Comparison of ENCODE assay signal across 8 cellular contexts in genomic region chr18:62982600-62983251, GRCh38.
DNase-seq lines count a peak whose midpoint lies in the region; ATAC-seq lines count a peak whose summit lies in the region.

No MANE protein-coding gene starts in this region.

- in situ Hi-C loops in GM23248 (cut with MboI), result loop anchor here (5.0 to 10.0 kb wide), 2 partner anchors 268 to 390 kb away; partner anchors contain the start of gene PHLPP1

- H3K9me3 ChIP-seq in GM23248 (ENCODE audit: low read depth), result no peaks in the 10 kb centered on the region
- H3K9me3 ChIP-seq in endocrine pancreas (ENCODE audit: control insufficient read depth, low read length), result no peaks in the 10 kb centered on the region

- H3K4me1 ChIP-seq in GM23248 (ENCODE audit: insufficient read depth) (peaks cover 3% of the 10 kb centered on the region; the same call in 1 of the 2 replicates), endocrine pancreas (ENCODE audit: control insufficient read depth, insufficient read depth, low read length) (no peaks in the 10 kb centered on the region)

- peak overlapping the region; percentile 72 for H3K4me2 ChIP-seq in GM23248 (ENCODE audit: unreplicated experiment)

- H3K79me2 ChIP-seq in GM23248 (ENCODE audit: insufficient read depth), result no peaks in the 10 kb centered on the region

- 8 to 10% methylated on average over 11 of the region's 11 CpGs for WGBS in GM23248 (ENCODE audit: low coverage in 1 of 2, low lambda C conversion rate in 2 of 2, missing lambda C conversion rate in 2 of 2), 2 experiments

- no peaks in the 10 kb centered on the region for H3K27me3 ChIP-seq in GM23248 (replicated peaks; ENCODE audit: insufficient read depth)
- no peaks in the 10 kb centered on the region for H3K27me3 ChIP-seq in endocrine pancreas (ENCODE audit: control insufficient read depth, insufficient read depth, low read length)

- no peaks in the 10 kb centered on the region for H4K20me1 ChIP-seq in GM23248 (ENCODE audit: insufficient read depth)

- no peak for ATAC-seq in HG02840 (IDR thresholded peaks at IDR 0.05; ENCODE audit: low FRiP score, unreplicated experiment)

- H3K4me3 ChIP-seq in GM23248 (peak overlapping the region; percentile 49), endocrine pancreas (ENCODE audit: control insufficient read depth, insufficient read depth, low read length) (peak overlapping the region; percentile 32)

- H2AFZ ChIP-seq in GM23248, result no peak overlapping the region

- H3F3A ChIP-seq in GM23248 (ENCODE audit: insufficient read depth), result peaks cover 11% of the 10 kb centered on the region; the same call in 1 of the 2 replicates

- H3K9me2 ChIP-seq in GM23248 (ENCODE audit: insufficient read depth), result no peaks in the 10 kb centered on the region

- no peak overlapping the region for H3K27ac ChIP-seq in GM23248

- H3K9ac ChIP-seq in GM23248 (no peak overlapping the region), endocrine pancreas (ENCODE audit: control insufficient read depth, insufficient read depth, low read length) (no peak overlapping the region)

- H3K36me3 ChIP-seq in GM23248 (ENCODE audit: low read depth), result no peaks in the 10 kb centered on the region
- H3K36me3 ChIP-seq in endocrine pancreas (ENCODE audit: control insufficient read depth, insufficient read depth, low read length), result no peaks in the 10 kb centered on the region

- DNase-seq in CD1c-positive myeloid dendritic cell (ENCODE audit: extremely low spot score) (peak; percentile 43), GM23248 (peak; percentile 57), NCI-H510A (lab: John Stamatoyannopoulos, UW) (peak; percentile 81), midbrain (lab: John Stamatoyannopoulos, UW) (peak; percentile 81)
- peak in 2 of 3 experiments; percentile 12 to 23 for DNase-seq in activated CD8-positive, alpha-beta memory T cell treated with anti-CD3 and anti-CD28 coated beads for 48 hours (ENCODE audit: low read depth in 2 of 3, low spot score in 2 of 3)
- peak; percentile 15 to 38 for DNase-seq in stimulated activated CD8-positive, alpha-beta memory T cell treated with anti-CD3 and anti-CD28 coated beads, Interleukin-7, amount 100 ng/mL, for 4 hours (ENCODE audit: low read depth in 2 of 2)

Comparison
In these comparisons a context has a peak if more than half of its experiments do, and no peak if none do; other contexts are left out.
1. DNase-seq: peak in every context shown above with its lines; median percentile 81 in NCI-H510A; 81 in midbrain; 57 in GM23248; 43 in CD1c-positive myeloid dendritic cell; 26 in stimulated activated CD8-positive, alpha-beta memory T cell treated with anti-CD3 and anti-CD28 coated beads, Interleukin-7, amount 100 ng/mL, for 4 hours; 18 in activated CD8-positive, alpha-beta memory T cell treated with anti-CD3 and anti-CD28 coated beads for 48 hours.